In the genomic region with DNA sequence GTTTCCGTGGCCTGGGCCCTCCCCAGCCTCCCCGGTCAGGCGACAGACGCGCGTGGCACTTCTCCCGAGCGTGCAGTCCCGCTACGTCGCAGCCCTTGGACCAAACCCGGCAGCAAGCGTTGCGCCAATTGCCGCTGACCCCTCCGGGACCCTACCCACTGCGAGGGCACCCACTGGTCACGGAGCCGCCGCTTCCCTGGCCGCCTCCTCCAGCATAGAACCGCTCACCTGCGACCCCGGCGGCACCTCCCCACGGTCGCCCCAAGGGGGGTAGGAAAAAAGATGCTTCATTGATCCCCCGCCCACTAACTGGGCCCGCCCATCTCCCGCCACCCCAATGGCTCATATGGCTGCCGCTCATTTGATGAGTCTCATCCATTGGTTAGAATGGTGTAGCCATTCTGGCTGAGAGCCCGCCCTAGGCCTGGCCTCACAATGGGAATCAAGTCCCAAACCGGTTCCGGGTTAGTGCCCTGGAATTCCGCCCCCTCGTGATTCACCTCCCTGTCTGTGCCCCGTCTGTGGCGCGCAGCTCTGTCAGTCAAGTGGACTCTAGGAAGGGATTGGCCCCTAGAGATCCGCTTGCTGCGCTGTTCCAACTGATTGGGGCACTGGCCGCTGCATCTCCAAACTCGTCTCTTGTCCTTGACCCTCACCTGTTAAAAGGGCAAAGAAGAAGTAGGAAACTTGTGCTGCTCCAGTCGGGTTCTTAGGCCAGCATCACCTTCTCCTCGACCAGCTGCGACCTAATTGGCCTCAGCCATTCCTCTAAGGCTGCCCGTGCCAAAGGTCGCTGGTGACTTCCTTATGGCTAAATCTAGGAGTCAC, we compare ENCODE assay signal across 8 cellular contexts. TPM values are rescaled to one million over a fixed set of nuclear protein-coding genes. Genes with fewer than 3 reads are reported as not detected.
DNase-seq lines count a peak whose midpoint lies in the region; ATAC-seq and TF ChIP-seq lines count a peak whose summit lies in the region.

A gene (minus strand): TSS at position 274 of the 828 bp plus-strand sequence. CDS start 11,323 bp downstream, outside the sequence.

- no peaks in the 10 kb centered on the region for H3K27me3 ChIP-seq in ovary
- no peaks in the 10 kb centered on the region for H3K27me3 ChIP-seq in thyroid gland

- H3K9me3 ChIP-seq in ovary, result no peaks in the 10 kb centered on the region
- H3K9me3 ChIP-seq in thyroid gland, result no peaks in the 10 kb centered on the region

- CTCF ChIA-PET in GM10248 (lab: Yijun Ruan, JAX), result interaction anchor here (0.6 kb wide), 1 partner anchor 42 kb away, joined by 3 read pairs; no protein-coding TSS in a partner anchor

- WGBS in ovary, 3 donors, result 1 to 2% (median 1%) methylated on average over 28 to 48 of the region's 48 CpGs
- 1 to 3% methylated on average over 27 to 40 of the region's 48 CpGs for WGBS in thyroid gland, 2 donors

- peak within 1 kb of the TSS in 1 of 2 donors; percentile 53 for H3K27ac ChIP-seq in ovary
- peak within 1 kb of the TSS in 2 of 3 donors; percentile 54 to 73 for H3K27ac ChIP-seq in thyroid gland

- POLR2A ChIA-PET in GM10248 (lab: Yijun Ruan, JAX), result no interaction called here

- intact Hi-C loops in Right ventricle myocardium inferior (cut with DNase I) (loop anchor here (1.0 kb wide), 1 partner anchor 55 kb away; a partner anchor contains a TSS), ovary (cut with DNase I) (loop anchor here in 2 of 4 donors (5.0 kb wide), 1 partner anchor 55 kb away; a partner anchor contains a TSS), thyroid gland (cut with DNase I) (loop anchor here (10.0 kb wide), 1 partner anchor 53 kb away; a partner anchor contains a TSS)

- ATAC-seq in HG02642 (IDR thresholded peaks at IDR 0.05; ENCODE audit: poor library complexity, unreplicated experiment) (peak; percentile 99), Right ventricle myocardium inferior (peak; percentile 99)

- TF ChIP-seq POLR2A in ovary (IDR thresholded peaks at IDR 0.05), result no peak
- peak in 1 of 2 donors; percentile 54 for TF ChIP-seq POLR2A in thyroid gland (IDR thresholded peaks at IDR 0.05)

- no peak for TF ChIP-seq EP300 in ovary (IDR thresholded peaks at IDR 0.05)

- no peaks in the 10 kb centered on the region for H3K4me1 ChIP-seq in ovary (ENCODE audit: insufficient read depth)
- H3K4me1 ChIP-seq in thyroid gland, result peaks cover 20 to 21% of the 10 kb centered on the region in 2 donors

- TF ChIP-seq CTCF in GM10248 (IDR thresholded peaks at IDR 0.05; ENCODE audit: control extremely low read depth, extremely low read depth, low read depth, missing control alignments), result no peak
- no peak for TF ChIP-seq CTCF in ovary (IDR thresholded peaks at IDR 0.05)
- TF ChIP-seq CTCF in thyroid gland (IDR thresholded peaks at IDR 0.05), result peak in 1 of 6 experiments; percentile 20

- peak within 1 kb of the TSS; percentile 67 for H3K4me3 ChIP-seq in ovary
- H3K4me3 ChIP-seq in thyroid gland (replicated peaks in 1 of 3), result peak within 1 kb of the TSS; percentile 60 to 71 (median 64)

- DNase-seq in GM10248 (ENCODE audit: extremely low spot score) (peak; percentile 96), NCI-H1417 (lab: John Stamatoyannopoulos, UW) (peak; percentile 98 to 100 (median 99)), SW 1271 (lab: John Stamatoyannopoulos, UW) (peak; percentile 100), Right ventricle myocardium inferior (ENCODE audit: missing footprints) (peak; percentile 99), ovary (peak; percentile 98 to 99 (median 99)), thyroid gland (peak; percentile 100)
- DNase-seq in activated naive CD8-positive, alpha-beta T cell treated with anti-CD3 and anti-CD28 coated beads, Interleukin-2, amount 50 U/mL, for 16 hours (ENCODE audit: low read depth, low spot score), result peak; percentile 95

- no peaks in the 10 kb centered on the region for H3K36me3 ChIP-seq in ovary
- no peaks in the 10 kb centered on the region for H3K36me3 ChIP-seq in thyroid gland

RNA-seq across cellular contexts. Expression of the gene that starts here (rescaled TPM):
- total RNA-seq in Right ventricle myocardium inferior (19.2 TPM), ovary (10 to 100 TPM; 12.6 to 21.0 (median 17.5) TPM), thyroid gland (10 to 100 TPM; 21.5 to 32.8 (median 30.5) TPM)
- polyA plus RNA-seq in ovary, result 10 to 100 TPM in 1 of 2 donors, 1 to 10 TPM in 1; 8.9 to 12.1 TPM
